ENCODE assay signal across 1 cellular context in genomic region chr6:139368661-139369060, GRCh38.
TF ChIP-seq lines count a peak whose summit lies in the region.

No MANE protein-coding gene starts in this region.

TF ChIP-seq in HepG2, 621 proteins besides CTCF, POLR2A, EP300 and RAD21:
- TF ChIP-seq GABPA (IDR thresholded peaks at IDR 0.05; ENCODE audit: low read depth, low read length): no peak
- no peak for TF ChIP-seq GABPA (CRISPR knock-in tag; IDR thresholded peaks at IDR 0.05; ENCODE audit: low read depth)
- TF ChIP-seq ZNF782 (CRISPR knock-in tag; IDR thresholded peaks at IDR 0.05; ENCODE audit: borderline replicate concordance): no peak
